8 cellular contexts compared by ENCODE assay signal in genomic region chr3:15330031-15330596, GRCh38. TPM values are rescaled to one million over a fixed set of nuclear protein-coding genes. Genes with fewer than 3 reads are reported as not detected.
DNase-seq lines count a peak whose midpoint lies in the region; ATAC-seq and TF ChIP-seq lines count a peak whose summit lies in the region.

No MANE protein-coding gene starts in this region.

- H3K9ac ChIP-seq in Loucy (ENCODE audit: low read depth, low read length, poor library complexity, severe bottlenecking) (peak overlapping the region; percentile 75), mucosa of rectum (ENCODE audit: low read depth in 1 of 2, low read length in 2 of 2) (no peak overlapping the region), Karpas-422 (ENCODE audit: low read length) (no peak overlapping the region)

- H3K4me1 ChIP-seq in Loucy (ENCODE audit: insufficient read depth, low read length, poor library complexity, severe bottlenecking) (peaks cover 75% of the 10 kb centered on the region), mucosa of rectum (ENCODE audit: control insufficient read depth in 2 of 2, insufficient read depth in 2 of 2, low read length in 2 of 2) (peaks cover 7 to 12% of the 10 kb centered on the region in 2 donors), Karpas-422 (ENCODE audit: low read length) (peaks cover 15% of the 10 kb centered on the region)

- in situ Hi-C loops in brain microvascular endothelial cell (cut with HindIII; ENCODE audit: low pct_ligation_motif_present, low sequenced_read_pairs), result no loop called here

- H3K27me3 ChIP-seq in Loucy (ENCODE audit: insufficient read depth, low read length, poor library complexity, severe bottlenecking) (no peaks in the 10 kb centered on the region), brain microvascular endothelial cell (replicated peaks) (no peaks in the 10 kb centered on the region), mucosa of rectum (ENCODE audit: control insufficient read depth in 2 of 2, insufficient read depth in 2 of 2, low read length in 2 of 2) (peaks cover 2 to 8% of the 10 kb centered on the region in 2 donors), Karpas-422 (ENCODE audit: low read length) (no peaks in the 10 kb centered on the region)

- H3F3A ChIP-seq in Loucy (ENCODE audit: low read depth), result peaks cover 20% of the 10 kb centered on the region

- no peak overlapping the region for H2AFZ ChIP-seq in Loucy (ENCODE audit: low read length)
- H2AFZ ChIP-seq in Karpas-422 (ENCODE audit: low read length), result no peak overlapping the region

- no peaks in the 10 kb centered on the region for H3K36me3 ChIP-seq in Loucy (ENCODE audit: insufficient read depth, low read length)
- H3K36me3 ChIP-seq in brain microvascular endothelial cell (replicated peaks), result no peaks in the 10 kb centered on the region
- no peaks in the 10 kb centered on the region for H3K36me3 ChIP-seq in mucosa of rectum (ENCODE audit: control insufficient read depth in 2 of 2, insufficient read depth in 2 of 2, low read length in 2 of 2)
- H3K36me3 ChIP-seq in Karpas-422 (ENCODE audit: insufficient read depth, low read length), result no peaks in the 10 kb centered on the region

- H3K9me3 ChIP-seq in Loucy (ENCODE audit: insufficient read depth, low read depth, low read length) (no peaks in the 10 kb centered on the region), mucosa of rectum (ENCODE audit: control insufficient read depth in 2 of 2, low read length in 2 of 2) (no peaks in the 10 kb centered on the region), Karpas-422 (ENCODE audit: low read length) (no peaks in the 10 kb centered on the region)

- H4K20me1 ChIP-seq in Loucy (ENCODE audit: insufficient read depth, low read length, poor library complexity, severe bottlenecking) (no peaks in the 10 kb centered on the region), Karpas-422 (ENCODE audit: insufficient read depth, low read depth, low read length) (no peaks in the 10 kb centered on the region)

- TF ChIP-seq CTCF in Loucy (conservative IDR thresholded peaks at IDR 0.05; ENCODE audit: low read length) (no peak), brain microvascular endothelial cell (IDR thresholded peaks at IDR 0.05; ENCODE audit: low read depth, low read length, missing control alignments) (no peak)

- H3K9me2 ChIP-seq in Loucy (replicated peaks; ENCODE audit: low read depth, low read length) (no peaks in the 10 kb centered on the region), Karpas-422 (replicated peaks; ENCODE audit: insufficient read depth, low read length) (no peaks in the 10 kb centered on the region)

- ATAC-seq in GM21367 (IDR thresholded peaks at IDR 0.05; ENCODE audit: unreplicated experiment), result no peak

- H3K27ac ChIP-seq in brain microvascular endothelial cell (no peak overlapping the region), mucosa of rectum (ENCODE audit: low read depth in 2 of 2, low read length in 2 of 2) (peak overlapping the region; percentile 22 to 46), Karpas-422 (ENCODE audit: low read length) (no peak overlapping the region)

- DNase-seq in AG08395 (ENCODE audit: low spot score) (peak; percentile 51), brain microvascular endothelial cell (peak; percentile 40), Karpas-422 (no peak), NCI-H1048 (lab: John Stamatoyannopoulos, UW) (no peak), NCI-H2029 treated with DMSO at 0.1 percent for 48 hours (lab: John Stamatoyannopoulos, UW) (no peak)

- H3K4me3 ChIP-seq in Loucy (ENCODE audit: low read length, poor library complexity, severe bottlenecking), result peak overlapping the region; percentile 76
- peak overlapping the region; percentile 6 for H3K4me3 ChIP-seq in brain microvascular endothelial cell (ENCODE audit: low read depth, low read length)
- H3K4me3 ChIP-seq in mucosa of rectum (ENCODE audit: low read length in 2 of 2), result peak overlapping the region in 1 of 2 donors; percentile 83
- H3K4me3 ChIP-seq in Karpas-422 (ENCODE audit: low read length), result no peak overlapping the region

- peaks cover 51% of the 10 kb centered on the region for H3K79me2 ChIP-seq in Loucy (ENCODE audit: insufficient read depth, low read length)
- H3K79me2 ChIP-seq in Karpas-422 (ENCODE audit: low read length), result no peaks in the 10 kb centered on the region

- H3K4me2 ChIP-seq in Loucy (ENCODE audit: low read depth, low read length, poor library complexity, severe bottlenecking) (peak overlapping the region; percentile 84), Karpas-422 (ENCODE audit: low read depth, low read length, poor library complexity, severe bottlenecking) (no peak overlapping the region)

RNA-seq across cellular contexts. Expression of gene SH3BP5, which starts 2.3 kb away (rescaled TPM):
- total RNA-seq in Karpas-422 (2014; rRNA removed; shearing (Covaris generic); ENCODE audit: low replicate concordance), result 0.51 and 0.82 TPM in 2 replicates

Comparison
In these comparisons a context has a peak if more than half of its experiments do, and no peak if none do; other contexts are left out.
1. DNase-seq: peak in AG08395 (single experiment) and brain microvascular endothelial cell (single experiment); none in Karpas-422 (single experiment), NCI-H1048 (single experiment) and NCI-H2029 treated with DMSO at 0.1 percent for 48 hours (single experiment).
2. H3K27ac ChIP-seq: peak in mucosa of rectum (2 of 2); none in brain microvascular endothelial cell (single experiment) and Karpas-422 (single experiment).